ENCODE assay signal across 10 cellular contexts in the genomic region with DNA sequence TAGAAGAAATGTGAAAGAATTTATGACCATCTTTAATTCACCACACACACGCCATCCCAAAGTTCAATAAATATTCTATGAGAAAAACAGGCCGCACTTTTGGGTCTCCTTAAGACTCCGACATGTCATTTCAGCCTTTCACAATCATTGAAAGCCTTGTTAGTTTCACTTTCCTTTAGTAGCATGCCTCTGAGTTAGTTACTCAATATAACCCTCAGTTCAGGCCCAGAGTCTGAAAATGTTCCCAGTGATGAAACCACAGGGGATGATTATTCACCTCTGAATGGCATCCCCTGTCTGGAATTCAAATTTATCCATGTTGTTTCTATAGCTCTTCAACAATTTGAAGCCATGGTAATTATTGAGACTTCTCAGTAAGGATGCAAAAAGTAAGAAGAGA.
A peak's percentile ranks its signal among the peaks of the same experiment; 100 is the strongest.
DNase-seq lines count a peak whose midpoint lies in the region; ATAC-seq, FAIRE-seq and TF ChIP-seq lines count a peak whose summit lies in the region.
"Had no signal": no experiment of that assay in that cellular context is flagged by ENCODE, and none has a peak within 500 bp of the region (broad histone marks: within the 10 kb centered on the region; RNA-seq: fewer than 3 reads in every experiment).

No MANE protein-coding gene starts in this region.

- H2BK5ac ChIP-seq in trophoblast cell (ENCODE audit: low read depth, low read length, poor library complexity): no peak overlapping the region

- WGBS in trophoblast cell (ENCODE audit: extremely low coverage, insufficient coverage, insufficient read length): no CpG with 5 or more reads among the region's 3 CpGs

- H4K12ac ChIP-seq in trophoblast cell (ENCODE audit: low read depth, low read length): no peak overlapping the region

- no peak overlapping the region for H2BK12ac ChIP-seq in trophoblast cell (ENCODE audit: low read length)

- H3K4ac ChIP-seq in trophoblast cell (ENCODE audit: low read depth, low read length): no peak overlapping the region

- H3K36me3 ChIP-seq in trophoblast cell (ENCODE audit: control insufficient read depth in 1 of 2, insufficient read depth in 2 of 2, low read length in 2 of 2): no peaks in the 10 kb centered on the region

- no peak overlapping the region for H3K27ac ChIP-seq in trophoblast cell (ENCODE audit: low read depth, low read length)

- no peaks in the 10 kb centered on the region for H3K79me1 ChIP-seq in trophoblast cell (ENCODE audit: low read length)

- H3K23ac ChIP-seq in trophoblast cell (ENCODE audit: low read length): no peak overlapping the region

- no peak overlapping the region for H2AFZ ChIP-seq in trophoblast cell (ENCODE audit: insufficient read depth, low read length, poor library complexity)

- no peak for ATAC-seq in HG03196 (IDR thresholded peaks at IDR 0.05; ENCODE audit: unreplicated experiment)

- no peaks in the 10 kb centered on the region for H3K9me3 ChIP-seq in trophoblast cell (ENCODE audit: insufficient read depth, low read depth, low read length)

- no peak overlapping the region for H3K18ac ChIP-seq in trophoblast cell (ENCODE audit: low read length)

- no peak overlapping the region for H3K4me3 ChIP-seq in NB4 (ENCODE audit: low read depth, low read length)
- no peak overlapping the region for H3K4me3 ChIP-seq in fibroblast of mammary gland (ENCODE audit: control insufficient read depth, low read depth, low read length)
- no peak overlapping the region for H3K4me3 ChIP-seq in trophoblast cell (ENCODE audit: low read depth, low read length)

- no peaks in the 10 kb centered on the region for H3K27me3 ChIP-seq in trophoblast cell (ENCODE audit: insufficient read depth, low read length)

- H4K91ac ChIP-seq in trophoblast cell (ENCODE audit: low read depth, low read length): no peak overlapping the region

- no peak for FAIRE-seq in RCC 7860 (lab: Jason Lieb, UNC)

- TF ChIP-seq CTCF in NB4 (IDR thresholded peaks at IDR 0.05; ENCODE audit: low read depth, low read length) (no peak), fibroblast of mammary gland (conservative IDR thresholded peaks at IDR 0.05; ENCODE audit: control insufficient read depth, insufficient read depth, low read depth, low read length) (no peak)

- no peak overlapping the region for H2AK5ac ChIP-seq in trophoblast cell (ENCODE audit: low read length)

- H2BK120ac ChIP-seq in trophoblast cell (ENCODE audit: insufficient read depth, low read length, poor library complexity): no peak overlapping the region

- H3K4me1 ChIP-seq in trophoblast cell (ENCODE audit: control insufficient read depth in 1 of 2, insufficient read depth in 2 of 2, low read length in 2 of 2): no peaks in the 10 kb centered on the region

- DNase-seq in GM04504 (ENCODE audit: low read depth): peak; percentile 68
- DNase-seq in NB4 (ENCODE audit: low read depth): peak; percentile 9
- peak; percentile 90 for DNase-seq in fibroblast of mammary gland (ENCODE audit: low read depth)
- peak; percentile 44 to 85 for DNase-seq in trophoblast cell
- no peak for DNase-seq in 8988T
- DNase-seq in RCC 7860 (ENCODE audit: low spot score): no peak
- no peak for DNase-seq in NCI-H2029 (lab: John Stamatoyannopoulos, UW)
- DNase-seq: activated CD4-positive, alpha-beta T cell treated with anti-CD3 and anti-CD28 coated beads, Interleukin-2, amount 50 U/mL, for 1 hour; effector CD8-positive, alpha-beta T cell had no signal

- no peak overlapping the region for H3K4me2 ChIP-seq in trophoblast cell (ENCODE audit: low read length)

- no peaks in the 10 kb centered on the region for H3K79me2 ChIP-seq in trophoblast cell (ENCODE audit: control insufficient read depth, insufficient read depth, low read length, poor library complexity)

- TF ChIP-seq POLR2A in NB4 (IDR thresholded peaks at IDR 0.05; ENCODE audit: extremely low read depth, insufficient read length): no peak

- H3K9ac ChIP-seq in trophoblast cell (ENCODE audit: low read length): no peak overlapping the region

- no peak overlapping the region for H3K14ac ChIP-seq in trophoblast cell (ENCODE audit: low read length)

- no peak overlapping the region for H4K8ac ChIP-seq in trophoblast cell (ENCODE audit: low read depth, low read length)

Comparison
In these comparisons a context has a peak if more than half of its experiments do, and no peak if none do; other contexts are left out.
1. DNase-seq: peak in GM04504 (single experiment), NB4 (single experiment), fibroblast of mammary gland (single experiment) and trophoblast cell (2 of 2); none in 8988T (single experiment), RCC 7860 (single experiment) and NCI-H2029 (single experiment).